11 cellular contexts compared by ENCODE assay signal in genomic region chr13:49569993-49570689, GRCh38. TPM values are rescaled to one million over a fixed set of nuclear protein-coding genes. Genes with fewer than 3 reads are reported as not detected.
A peak's percentile ranks its signal among the peaks of the same experiment; 100 is the strongest.
DNase-seq lines count a peak whose midpoint lies in the region; ATAC-seq, FAIRE-seq and TF ChIP-seq lines count a peak whose summit lies in the region.
"Had no signal": no experiment of that assay in that cellular context is flagged by ENCODE, and none has a peak within 500 bp of the region (broad histone marks: within the 10 kb centered on the region; RNA-seq: fewer than 3 reads in every experiment).

No MANE protein-coding gene starts in this region.

- H3K27ac Mint-ChIP-seq in CD8-positive, alpha-beta memory T cell = peak overlapping the region; percentile 40 to 93 (median 50)
- H3K27ac Mint-ChIP-seq in T-cell (peak overlapping the region; percentile 65 to 68), neural progenitor cell (no peak overlapping the region)
- H3K27ac Mint-ChIP-seq: WTC11 had no signal

- FAIRE-seq in endothelial cell of umbilical vein (lab: Jason Lieb, UNC) (peak; percentile 46), urothelium cell line (lab: Jason Lieb, UNC) (no peak)

- H3K4me3 ChIP-seq in CD8-positive, alpha-beta memory T cell (ENCODE audit: low read length) = no peak overlapping the region
- no peak overlapping the region for H3K4me3 ChIP-seq in endothelial cell of umbilical vein (replicated peaks in 1 of 3; ENCODE audit: insufficient read depth in 1 of 3, low read depth in 1 of 3, low read length in 3 of 3)
- no peak overlapping the region for H3K4me3 ChIP-seq in neural progenitor cell
- H3K4me3 ChIP-seq in Peyer's patch = no peak overlapping the region

- H3K9ac ChIP-seq in endothelial cell of umbilical vein (replicated peaks; ENCODE audit: extremely low read depth, insufficient read depth, low read length) (no peak overlapping the region), neural progenitor cell (no peak overlapping the region)

- H3K4me3 Mint-ChIP-seq in CD8-positive, alpha-beta memory T cell = peak overlapping the region in 4 of 7 donors; percentile 2 to 33 (median 7)
- H3K4me3 Mint-ChIP-seq in T-cell = peak overlapping the region in 1 of 3 donors; percentile 10
- H3K4me3 Mint-ChIP-seq in neural progenitor cell = no peak overlapping the region
- H3K4me3 Mint-ChIP-seq: WTC11 had no signal

- TF ChIP-seq POLR2A in endothelial cell of umbilical vein (IDR thresholded peaks at IDR 0.05; ENCODE audit: low read depth, low read length) = no peak
- no peak for TF ChIP-seq POLR2A in Peyer's patch (IDR thresholded peaks at IDR 0.05)

- no peaks in the 10 kb centered on the region for H3K9me1 ChIP-seq in endothelial cell of umbilical vein (replicated peaks; ENCODE audit: control insufficient read depth, extremely low read depth, insufficient read depth, low read length)

- no peak for DNase-seq in CD8-positive, alpha-beta memory T cell
- DNase-seq in T-cell (no peak), endothelial cell of umbilical vein (ENCODE audit: low read depth, low spot score) (no peak), neural progenitor cell (ENCODE audit: low spot score) (no peak), urothelium cell line (ENCODE audit: low spot score) (no peak), Peyer's patch (no peak), hippocampal formation (lab: John Stamatoyannopoulos, UW) (no peak)
- DNase-seq: NCI-H2107 had no signal

- H3K27me3 ChIP-seq in CD8-positive, alpha-beta memory T cell (ENCODE audit: insufficient read depth, low read length, poor library complexity, severe bottlenecking) = no peaks in the 10 kb centered on the region
- no peaks in the 10 kb centered on the region for H3K27me3 ChIP-seq in endothelial cell of umbilical vein (ENCODE audit: control insufficient read depth in 2 of 2, insufficient read depth in 2 of 2, low read length in 2 of 2)
- no peaks in the 10 kb centered on the region for H3K27me3 ChIP-seq in neural progenitor cell
- no peaks in the 10 kb centered on the region for H3K27me3 ChIP-seq in Peyer's patch

- H3K79me2 ChIP-seq in endothelial cell of umbilical vein (ENCODE audit: control insufficient read depth, insufficient read depth, low read length) (no peaks in the 10 kb centered on the region), neural progenitor cell (ENCODE audit: low read depth) (no peaks in the 10 kb centered on the region)

- intact Hi-C loops in endothelial cell of umbilical vein (cut with micrococcal nuclease) = no loop called here

- no peaks in the 10 kb centered on the region for H3K27me3 Mint-ChIP-seq in CD8-positive, alpha-beta memory T cell
- H3K27me3 Mint-ChIP-seq in T-cell (no peaks in the 10 kb centered on the region), neural progenitor cell (ENCODE audit: insufficient read depth, low read depth) (no peaks in the 10 kb centered on the region)

- ATAC-seq in GM18868 (IDR thresholded peaks at IDR 0.05; ENCODE audit: unreplicated experiment) (peak; percentile 77), T-cell (replicated peaks in 1 of 4) (peak; percentile 45 to 84 (median 71))
- ATAC-seq: Right ventricle myocardium inferior, WTC11 had no signal

- H3K9me3 ChIP-seq in CD8-positive, alpha-beta memory T cell (ENCODE audit: low read length) = no peaks in the 10 kb centered on the region
- no peaks in the 10 kb centered on the region for H3K9me3 ChIP-seq in endothelial cell of umbilical vein (replicated peaks; ENCODE audit: control insufficient read depth, insufficient read depth, low read length)
- no peaks in the 10 kb centered on the region for H3K9me3 ChIP-seq in neural progenitor cell (ENCODE audit: low read depth)
- H3K9me3 ChIP-seq in Peyer's patch = no peaks in the 10 kb centered on the region

- peaks cover 20 to 32% (median 29%) of the 10 kb centered on the region in 3 donors for H3K4me1 Mint-ChIP-seq in CD8-positive, alpha-beta memory T cell
- peaks cover 19 to 28% (median 26%) of the 10 kb centered on the region in 3 donors for H3K4me1 Mint-ChIP-seq in T-cell
- no peaks in the 10 kb centered on the region for H3K4me1 Mint-ChIP-seq in neural progenitor cell
- H3K4me1 Mint-ChIP-seq: WTC11 had no signal

- POLR2A ChIA-PET in CD8-positive, alpha-beta memory T cell (lab: Charles Lee) = no interaction called here
- POLR2A ChIA-PET in T-cell (lab: Charles Lee) (interaction anchor here in 1 of 2 donors (0.6 kb wide), 1 partner anchor 64 kb away, joined by 6 read pairs; no protein-coding TSS in a partner anchor), endothelial cell of umbilical vein (lab: Charles Lee) (no interaction called here)

- TF ChIP-seq CTCF in endothelial cell of umbilical vein (IDR thresholded peaks at IDR 0.05; ENCODE audit: extremely low read depth in 1 of 2, insufficient read depth in 1 of 2, low read depth in 1 of 2, low read length in 2 of 2) = no peak
- TF ChIP-seq CTCF in neural progenitor cell (IDR thresholded peaks at IDR 0.05) = no peak
- no peak for TF ChIP-seq CTCF in Peyer's patch (IDR thresholded peaks at IDR 0.05)

- no peaks in the 10 kb centered on the region for H3F3A ChIP-seq in neural progenitor cell (ENCODE audit: low read depth)

- H3K36me3 ChIP-seq in CD8-positive, alpha-beta memory T cell (ENCODE audit: insufficient read depth, low read length) = peaks cover 5% of the 10 kb centered on the region
- H3K36me3 ChIP-seq in endothelial cell of umbilical vein (ENCODE audit: control insufficient read depth in 2 of 2, extremely low read depth in 1 of 2, insufficient read depth in 2 of 2, low read length in 2 of 2) (peaks cover 0 to 4% of the 10 kb centered on the region in 2 experiments), neural progenitor cell (no peaks in the 10 kb centered on the region), Peyer's patch (no peaks in the 10 kb centered on the region)

- no TSS peak for BruUV-seq in endothelial cell of umbilical vein (replicated peaks; lab: Mats Ljungman, UMichigan)

- dilution Hi-C loops in endothelial cell of umbilical vein (cut with MboI; ENCODE audit: extremely low pct_ligation_motif_present, low sequenced_read_pairs) = no loop called here

- CTCF ChIA-PET in CD8-positive, alpha-beta memory T cell (lab: Charles Lee) = interaction anchor here (1.2 kb wide), 1 partner anchor 15 kb away, joined by 3 read pairs; the partner anchor contains the start of gene RCBTB1
- CTCF ChIA-PET in T-cell (lab: Charles Lee) (interaction anchor here in 1 of 2 donors (1.0 kb wide), 1 partner anchor 36 kb away, joined by 4 read pairs; no protein-coding TSS in a partner anchor), endothelial cell of umbilical vein (lab: Charles Lee) (no interaction called here)

- H3K36me3 Mint-ChIP-seq in CD8-positive, alpha-beta memory T cell = peaks cover 4 to 19% (median 19%) of the 10 kb centered on the region in 3 donors
- peaks cover 20% of the 10 kb centered on the region for H3K36me3 Mint-ChIP-seq in T-cell
- H3K36me3 Mint-ChIP-seq in neural progenitor cell = peaks cover 16% of the 10 kb centered on the region

- no peak overlapping the region for H3K4me2 ChIP-seq in endothelial cell of umbilical vein (ENCODE audit: insufficient read depth, low read length)
- no peak overlapping the region for H3K4me2 ChIP-seq in neural progenitor cell

- H3K4me1 ChIP-seq in CD8-positive, alpha-beta memory T cell (ENCODE audit: insufficient read depth, low read length) = peaks cover 12% of the 10 kb centered on the region
- peaks cover 8% of the 10 kb centered on the region for H3K4me1 ChIP-seq in endothelial cell of umbilical vein (ENCODE audit: control insufficient read depth, extremely low read depth, insufficient read depth, low read length)
- H3K4me1 ChIP-seq in neural progenitor cell = no peaks in the 10 kb centered on the region
- H3K4me1 ChIP-seq in Peyer's patch = no peaks in the 10 kb centered on the region

- H3K27ac ChIP-seq in CD8-positive, alpha-beta memory T cell (ENCODE audit: low read depth, low read length) = no peak overlapping the region
- H3K27ac ChIP-seq in endothelial cell of umbilical vein (ENCODE audit: insufficient read depth, low read depth, low read length) (no peak overlapping the region), neural progenitor cell (no peak overlapping the region), Peyer's patch (no peak overlapping the region)

- H3K9me3 Mint-ChIP-seq in CD8-positive, alpha-beta memory T cell = no peaks in the 10 kb centered on the region
- H3K9me3 Mint-ChIP-seq in T-cell = no peaks in the 10 kb centered on the region
- H3K9me3 Mint-ChIP-seq in neural progenitor cell = peaks cover 3% of the 10 kb centered on the region

- H2AFZ ChIP-seq in endothelial cell of umbilical vein (ENCODE audit: low read depth, low read length) = no peak overlapping the region
- no peak overlapping the region for H2AFZ ChIP-seq in neural progenitor cell (replicated peaks)

- H4K20me1 ChIP-seq in endothelial cell of umbilical vein (replicated peaks; ENCODE audit: control insufficient read depth, extremely low read depth, insufficient read depth, low read length) = no peaks in the 10 kb centered on the region
- no peaks in the 10 kb centered on the region for H4K20me1 ChIP-seq in neural progenitor cell (ENCODE audit: low read depth)

RNA-seq across cellular contexts. Expression of gene RCBTB1, which starts 15.2 kb away (rescaled TPM):
- 10 to 100 TPM; 19.3 to 21.2 TPM for total RNA-seq in CD8-positive, alpha-beta memory T cell
- polyA plus RNA-seq in CD8-positive, alpha-beta memory T cell = 7.3 TPM
- total RNA-seq in T-cell (10 to 100 TPM; 15.9 to 23.9 (median 18.9) TPM), endothelial cell of umbilical vein (23.6 and 23.8 TPM in 2 replicates), neural progenitor cell (ENCODE audit: low replicate concordance) (34.4 and 54.2 TPM in 2 replicates), Peyer's patch (10 to 100 TPM in 1 of 4 donors, 1 to 10 TPM in 3; 5.6 to 10.7 (median 8.1) TPM)
- polyA plus RNA-seq in endothelial cell of umbilical vein = 9.2 and 12.1 TPM in 2 replicates
- polyA plus RNA-seq in endothelial cell of umbilical vein (2011; cell fraction: cytosol; rRNA removed) = 10.2 and 12.0 TPM in 2 replicates
- 29.3 and 37.0 TPM in 2 replicates for polyA plus RNA-seq in endothelial cell of umbilical vein (2011; cell fraction: nucleus; rRNA removed)
- polyA plus RNA-seq in endothelial cell of umbilical vein (2012) = 20.7 and 22.5 TPM in 2 replicates
- 23.2 and 26.1 TPM in 2 replicates for polyA minus RNA-seq in endothelial cell of umbilical vein
- polyA minus RNA-seq in endothelial cell of umbilical vein (2011; cell fraction: cytosol; rRNA and poly(A)+ RNA removed) = 3.4 TPM
- polyA minus RNA-seq in endothelial cell of umbilical vein (2011; cell fraction: nucleus; rRNA and poly(A)+ RNA removed) = 17.6 TPM in 2 replicates

RNA-seq across cellular contexts. Expression of gene ARL11, which starts 58.2 kb away (rescaled TPM):
- total RNA-seq in CD8-positive, alpha-beta memory T cell = under 1 TPM; 0.20 to 0.38 TPM
- 0.31 TPM for polyA plus RNA-seq in CD8-positive, alpha-beta memory T cell
- total RNA-seq in T-cell (1 to 10 TPM in 2 of 5 donors, under 1 TPM in 3; 0.12 to 1.9 (median 0.53) TPM), endothelial cell of umbilical vein (0.20 and 0.23 TPM in 2 replicates), neural progenitor cell (ENCODE audit: low replicate concordance) (0.06 and 0.12 TPM in 2 replicates), Peyer's patch (1 to 10 TPM; 1.2 to 5.0 (median 3.6) TPM)
- 0.06 TPM in 2 replicates for polyA plus RNA-seq in endothelial cell of umbilical vein
- polyA plus RNA-seq in endothelial cell of umbilical vein (2011; cell fraction: cytosol; rRNA removed) = 0.03 and 0.04 TPM in 2 replicates
- polyA plus RNA-seq in endothelial cell of umbilical vein (2011; cell fraction: nucleus; rRNA removed) = 0.05 TPM in 1 of 2 replicates, not detected in the other
- 0.05 and 0.10 TPM in 2 replicates for polyA plus RNA-seq in endothelial cell of umbilical vein (2012)
- polyA minus RNA-seq in endothelial cell of umbilical vein = 0.32 TPM in 1 of 2 replicates, not detected in the other
- polyA minus RNA-seq in endothelial cell of umbilical vein (2011; cell fraction: cytosol; rRNA and poly(A)+ RNA removed) = not detected
- polyA minus RNA-seq in endothelial cell of umbilical vein (2011; cell fraction: nucleus; rRNA and poly(A)+ RNA removed) = 0.19 TPM in 1 of 2 replicates, not detected in the other
